In the genomic region with DNA sequence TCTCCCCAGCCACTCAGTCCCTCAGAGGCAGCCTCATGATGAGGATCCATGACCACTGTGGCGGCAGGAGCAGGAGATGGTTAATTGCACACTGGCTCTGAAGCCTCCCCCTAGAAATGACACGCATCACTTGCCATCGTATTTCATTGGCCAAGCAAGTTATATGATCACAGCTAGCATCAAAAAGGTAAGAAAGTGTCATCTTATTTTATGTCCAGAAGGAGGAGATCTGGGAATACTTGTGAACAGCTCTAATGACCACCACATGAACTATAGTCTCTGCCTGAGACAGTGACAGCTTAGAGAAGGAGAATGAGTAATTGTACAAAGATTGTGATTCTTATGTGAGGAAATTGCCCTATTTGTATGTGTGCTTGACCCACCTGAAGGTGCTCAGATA, we compare ENCODE assay signal across 13 cellular contexts.
DNase-seq lines count a peak whose midpoint lies in the region; ATAC-seq and TF ChIP-seq lines count a peak whose summit lies in the region.
"Had no signal": no experiment of that assay in that cellular context is flagged by ENCODE, and none has a peak within 500 bp of the region (broad histone marks: within the 10 kb centered on the region; RNA-seq: fewer than 3 reads in every experiment).

No MANE protein-coding gene starts in this region.

- ATAC-seq in GM18519 (IDR thresholded peaks at IDR 0.05; ENCODE audit: low FRiP score, unreplicated experiment): no peak
- ATAC-seq: activated T-cell treated with anti-CD3 and anti-CD28 coated beads, Interleukin-2, amount 50 U/mL, for 4 hours had no signal

- H3K27ac Mint-ChIP-seq in nephron: peak overlapping the region; percentile 7 to 24 (median 15)

- H3K4me1 ChIP-seq in Peyer's patch: no peaks in the 10 kb centered on the region

- H3K9me3 ChIP-seq in Peyer's patch: no peaks in the 10 kb centered on the region
- H3K9me3 ChIP-seq: tibial artery had no signal

- TF ChIP-seq POLR2A in lower leg skin (IDR thresholded peaks at IDR 0.05) (no peak), Peyer's patch (IDR thresholded peaks at IDR 0.05) (no peak)

- H3K4me3 Mint-ChIP-seq in nephron: no peak overlapping the region
- H3K4me3 Mint-ChIP-seq: activated T-cell treated with anti-CD3 and anti-CD28 coated beads, Interleukin-2, amount 50 U/mL, for 4 hours had no signal

- H3K27me3 ChIP-seq in Peyer's patch: no peaks in the 10 kb centered on the region
- H3K27me3 ChIP-seq: tibial artery had no signal

- no peaks in the 10 kb centered on the region for H3K27me3 Mint-ChIP-seq in nephron (ENCODE audit: low read depth)

- intact Hi-C loops in lower leg skin (cut with DNase I; ENCODE audit: low total_unique reads): no loop called here

- WGBS in lower leg skin, 2 donors: 42 to 57% methylated on average over 3 of the region's 3 CpGs

- H3K4me1 Mint-ChIP-seq in nephron: peaks cover 29% of the 10 kb centered on the region

- no peak overlapping the region for H3K27ac ChIP-seq in Peyer's patch
- H3K27ac ChIP-seq: tibial artery had no signal

- peaks cover 4% of the 10 kb centered on the region for H3K9me3 Mint-ChIP-seq in nephron

- H3K36me3 ChIP-seq in Peyer's patch: no peaks in the 10 kb centered on the region
- H3K36me3 ChIP-seq: tibial artery had no signal

- no peaks in the 10 kb centered on the region for H3K36me3 Mint-ChIP-seq in nephron (ENCODE audit: low read depth)

- TF ChIP-seq CTCF in epithelial cell of esophagus (IDR thresholded peaks at IDR 0.05; ENCODE audit: insufficient read depth, low read depth, low read length, missing control alignments): peak; percentile 20
- peak in 1 of 3 experiments; percentile 13 for TF ChIP-seq CTCF in nephron (IDR thresholded peaks at IDR 0.05; ENCODE audit: unreplicated experiment in 3 of 3)
- TF ChIP-seq CTCF in lower leg skin (IDR thresholded peaks at IDR 0.05): no peak
- no peak for TF ChIP-seq CTCF in Peyer's patch (IDR thresholded peaks at IDR 0.05)

- H3K4me3 ChIP-seq in epithelial cell of esophagus (ENCODE audit: low read length) (no peak overlapping the region), lower leg skin (ENCODE audit: low read depth, poor library complexity, severe bottlenecking) (no peak overlapping the region), Peyer's patch (no peak overlapping the region)
- H3K4me3 ChIP-seq: tibial artery had no signal

- DNase-seq in DMS53 (lab: John Stamatoyannopoulos, UW) (peak; percentile 54), MV-4-11 (lab: John Stamatoyannopoulos, UW) (peak; percentile 2), epithelial cell of esophagus (ENCODE audit: low read depth) (peak; percentile 38), OCI-M2 (lab: John Stamatoyannopoulos, UW; ENCODE audit: unreplicated experiment) (no peak), lower leg skin (ENCODE audit: low spot score in 2 of 2) (no peak), Peyer's patch (no peak)
- DNase-seq: activated CD4-positive, CD25-positive, alpha-beta regulatory T cell; activated T-cell treated with anti-CD3 and anti-CD28 coated beads, Interleukin-2, amount 50 U/mL, for 4 hours; Calu3; SHP77; tibial artery had no signal

Comparison
In these comparisons a context has a peak if more than half of its experiments do, and no peak if none do; other contexts are left out.
1. DNase-seq: peak in DMS53 (single experiment), MV-4-11 (single experiment) and epithelial cell of esophagus (single experiment); none in OCI-M2 (single experiment), lower leg skin (0 of 2) and Peyer's patch (0 of 3).